ENCODE assay signal across 8 cellular contexts in genomic region chr9:121298689-121299112, GRCh38. TPM values are rescaled to one million over a fixed set of nuclear protein-coding genes. Genes with fewer than 3 reads are reported as not detected.
A peak's percentile ranks its signal among the peaks of the same experiment; 100 is the strongest.
DNase-seq lines count a peak whose midpoint lies in the region; ATAC-seq, FAIRE-seq and TF ChIP-seq lines count a peak whose summit lies in the region.

No MANE protein-coding gene starts in this region.

- TF ChIP-seq POLR2A in transverse colon (IDR thresholded peaks at IDR 0.05) = no peak

- peaks cover 62 to 89% (median 73%) of the 10 kb centered on the region in 4 donors for H3K4me1 ChIP-seq in transverse colon

- peaks cover 15% of the 10 kb centered on the region for H3K4me1 Mint-ChIP-seq in activated CD8-positive, alpha-beta memory T cell treated with anti-CD3 and anti-CD28 coated beads, Interleukin-2, amount 10 ng/mL, durations not matched to agents 7 days and 5 days
- H3K4me1 Mint-ChIP-seq in dendritic cell treated with granulocyte-macrophage colony-stimulating factor and Interleukin-4, amounts not matched to agents 40 ng/mL and 50 ng/mL, for 4 days (ENCODE audit: low read depth) = peaks cover 94% of the 10 kb centered on the region
- peaks cover 23% of the 10 kb centered on the region for H3K4me1 Mint-ChIP-seq in memory B cell

- H3K27ac Mint-ChIP-seq in activated CD8-positive, alpha-beta memory T cell treated with anti-CD3 and anti-CD28 coated beads, Interleukin-2, amount 10 ng/mL, durations not matched to agents 7 days and 5 days = no peak overlapping the region
- peak overlapping the region; percentile 77 for H3K27ac Mint-ChIP-seq in dendritic cell treated with granulocyte-macrophage colony-stimulating factor and Interleukin-4, amounts not matched to agents 40 ng/mL and 50 ng/mL, for 4 days
- peak overlapping the region; percentile 93 for H3K27ac Mint-ChIP-seq in memory B cell

- DNase-seq in activated CD8-positive, alpha-beta memory T cell treated with anti-CD3 and anti-CD28 coated beads, Interleukin-2, amount 10 ng/mL, durations not matched to agents 7 days and 5 days = no peak
- no peak for DNase-seq in activated CD8-positive, alpha-beta memory T cell treated with anti-CD3 and anti-CD28 coated beads for 24 hours
- DNase-seq in memory B cell (ENCODE audit: low spot score in 2 of 2) = peak in 1 of 2 donors; percentile 11
- no peak for DNase-seq in transverse colon
- no peak for DNase-seq in GM19239 (ENCODE audit: insufficient read length, low spot score)

- no peaks in the 10 kb centered on the region for H3K9me3 Mint-ChIP-seq in activated CD8-positive, alpha-beta memory T cell treated with anti-CD3 and anti-CD28 coated beads, Interleukin-2, amount 10 ng/mL, durations not matched to agents 7 days and 5 days (ENCODE audit: low read depth)
- no peaks in the 10 kb centered on the region for H3K9me3 Mint-ChIP-seq in dendritic cell treated with granulocyte-macrophage colony-stimulating factor and Interleukin-4, amounts not matched to agents 40 ng/mL and 50 ng/mL, for 4 days
- no peaks in the 10 kb centered on the region for H3K9me3 Mint-ChIP-seq in memory B cell

- peaks cover 0 to 14% (median 2%) of the 10 kb centered on the region in 4 donors for H3K36me3 ChIP-seq in transverse colon

- intact Hi-C loops in dendritic cell treated with granulocyte-macrophage colony-stimulating factor and Interleukin-4, amounts not matched to agents 40 ng/mL and 50 ng/mL, for 4 days (cut with micrococcal nuclease) = loop anchor here (5.0 kb wide), 1 partner anchor 86 kb away; no protein-coding TSS in a partner anchor
- intact Hi-C loops in transverse colon (cut with DNase I; ENCODE audit: low total_unique reads) = no loop called here

- peaks cover 24% of the 10 kb centered on the region for H3K27me3 Mint-ChIP-seq in activated CD8-positive, alpha-beta memory T cell treated with anti-CD3 and anti-CD28 coated beads, Interleukin-2, amount 10 ng/mL, durations not matched to agents 7 days and 5 days
- no peaks in the 10 kb centered on the region for H3K27me3 Mint-ChIP-seq in dendritic cell treated with granulocyte-macrophage colony-stimulating factor and Interleukin-4, amounts not matched to agents 40 ng/mL and 50 ng/mL, for 4 days
- H3K27me3 Mint-ChIP-seq in memory B cell = no peaks in the 10 kb centered on the region

- peak overlapping the region; percentile 12 for H3K4me3 Mint-ChIP-seq in activated CD8-positive, alpha-beta memory T cell treated with anti-CD3 and anti-CD28 coated beads, Interleukin-2, amount 10 ng/mL, durations not matched to agents 7 days and 5 days
- H3K4me3 Mint-ChIP-seq in dendritic cell treated with granulocyte-macrophage colony-stimulating factor and Interleukin-4, amounts not matched to agents 40 ng/mL and 50 ng/mL, for 4 days = peak overlapping the region; percentile 71
- peak overlapping the region; percentile 81 for H3K4me3 Mint-ChIP-seq in memory B cell

- CTCF ChIA-PET in activated CD8-positive, alpha-beta memory T cell treated with anti-CD3 and anti-CD28 coated beads, Interleukin-2, amount 10 ng/mL, durations not matched to agents 7 days and 5 days (lab: Charles Lee) = interaction anchor here (1.1 to 1.8 kb wide), 5 partner anchors 9 to 86 kb away, joined by 3 to 11 read pairs (median 4); partner anchors contain the start of gene GSN

- WGBS in transverse colon (ENCODE audit: low coverage in 1 of 2), 2 donors = 33 to 43% methylated on average over 1 of the region's 1 CpG

- FAIRE-seq in GM19239 (lab: Jason Lieb, UNC) = no peak

- H3K4me3 ChIP-seq in transverse colon = peak overlapping the region in 1 of 4 donors; percentile 60

- no peak for TF ChIP-seq CTCF in transverse colon (IDR thresholded peaks at IDR 0.05)

- no peaks in the 10 kb centered on the region for H3K27me3 ChIP-seq in transverse colon

- no peak for ATAC-seq in activated CD8-positive, alpha-beta memory T cell treated with anti-CD3 and anti-CD28 coated beads, Interleukin-2, amount 10 ng/mL, durations not matched to agents 7 days and 5 days
- ATAC-seq in memory B cell (ENCODE audit: low read depth) (peak; percentile 76), HG02884 (IDR thresholded peaks at IDR 0.05; ENCODE audit: unreplicated experiment) (no peak), GM21447 (IDR thresholded peaks at IDR 0.05; ENCODE audit: unreplicated experiment) (no peak)

- in situ Hi-C loops in transverse colon (cut with MboI; ENCODE audit: low pct_ligation_motif_present in 1 of 4, low pct_unique_long_range_greater_than_20kb in 1 of 4, low sequenced_read_pairs in 3 of 4) = no loop called here

- H3K27ac ChIP-seq in transverse colon = peak overlapping the region; percentile 79 to 95 (median 88)

- H3K9me3 ChIP-seq in transverse colon = no peaks in the 10 kb centered on the region

- no peak for TF ChIP-seq EP300 in transverse colon (IDR thresholded peaks at IDR 0.05; ENCODE audit: low read depth)

- peaks cover 1% of the 10 kb centered on the region for H3K36me3 Mint-ChIP-seq in activated CD8-positive, alpha-beta memory T cell treated with anti-CD3 and anti-CD28 coated beads, Interleukin-2, amount 10 ng/mL, durations not matched to agents 7 days and 5 days
- H3K36me3 Mint-ChIP-seq in dendritic cell treated with granulocyte-macrophage colony-stimulating factor and Interleukin-4, amounts not matched to agents 40 ng/mL and 50 ng/mL, for 4 days (ENCODE audit: low read depth) = peaks cover 88% of the 10 kb centered on the region
- H3K36me3 Mint-ChIP-seq in memory B cell = no peaks in the 10 kb centered on the region

RNA-seq across cellular contexts. Expression of gene GSN, which starts 30.7 kb away (rescaled TPM):
- 1 to 10 TPM; 3.2 to 8.0 TPM for total RNA-seq in activated CD8-positive, alpha-beta memory T cell treated with anti-CD3 and anti-CD28 coated beads, Interleukin-2, amount 10 ng/mL, durations not matched to agents 7 days and 5 days
- total RNA-seq in transverse colon = 100 to 1,000 TPM; 628 to 986 (median 782) TPM

Comparison
In these comparisons a context has a peak if more than half of its experiments do, and no peak if none do; other contexts are left out.
1. H3K4me3 Mint-ChIP-seq: peak in every context shown above with its lines; median percentile 81 in memory B cell; 71 in dendritic cell treated with granulocyte-macrophage colony-stimulating factor and Interleukin-4, amounts not matched to agents 40 ng/mL and 50 ng/mL, for 4 days; 12 in activated CD8-positive, alpha-beta memory T cell treated with anti-CD3 and anti-CD28 coated beads, Interleukin-2, amount 10 ng/mL, durations not matched to agents 7 days and 5 days.
2. RNA of gene GSN, which starts 30.7 kb away (total RNA-seq): 628 to 986 TPM in transverse colon; 3.2 to 8.0 TPM in activated CD8-positive, alpha-beta memory T cell treated with anti-CD3 and anti-CD28 coated beads, Interleukin-2, amount 10 ng/mL, durations not matched to agents 7 days and 5 days; every median in the first group is over 10 times any median in the second.